21 cellular contexts compared by ENCODE assay signal in genomic region chr3:52857108-52857507, GRCh38. TPM values are rescaled to one million over a fixed set of nuclear protein-coding genes. Genes with fewer than 3 reads are reported as not detected.
DNase-seq lines count a peak whose midpoint lies in the region; ATAC-seq and TF ChIP-seq lines count a peak whose summit lies in the region.
"Had no signal": no experiment of that assay in that cellular context is flagged by ENCODE, and none has a peak within 500 bp of the region (broad histone marks: within the 10 kb centered on the region; RNA-seq: fewer than 3 reads in every experiment).

No MANE protein-coding gene starts in this region.

- 64% methylated on average over 3 of the region's 3 CpGs for WGBS in right cardiac atrium
- no CpG with 5 or more reads among the region's 3 CpGs for WGBS in neuronal stem cell (ENCODE audit: extremely low coverage in 2 of 2, insufficient read length in 2 of 2, insufficient replicate concordance in 1 of 2), 2 donors

- H3K4me3 ChIP-seq in right cardiac atrium (ENCODE audit: low read length) (no peak overlapping the region), neuronal stem cell (ENCODE audit: low read length in 2 of 2) (no peak overlapping the region), stomach smooth muscle (ENCODE audit: low read length in 2 of 2) (peak overlapping the region; percentile 22 to 33), coronary artery (no peak overlapping the region)
- H3K4me3 ChIP-seq: BLaER1 had no signal

- TF ChIP-seq CTCF in coronary artery (IDR thresholded peaks at IDR 0.05) = no peak

- no peaks in the 10 kb centered on the region for H3K79me1 ChIP-seq in neuronal stem cell (ENCODE audit: low read depth, low read length)

- peak; percentile 52 for ATAC-seq in Right ventricle myocardium superior (ENCODE audit: poor library complexity)
- ATAC-seq in right cardiac atrium = no peak
- ATAC-seq in HG02973 (IDR thresholded peaks at IDR 0.05; ENCODE audit: unreplicated experiment) = no peak

- H2BK120ac ChIP-seq in neuronal stem cell (ENCODE audit: low read depth, low read length) = no peak overlapping the region

- H3K14ac ChIP-seq in neuronal stem cell (ENCODE audit: low read length) = no peak overlapping the region

- no peak overlapping the region for H3K18ac ChIP-seq in neuronal stem cell (ENCODE audit: low read length)

- H2AFZ ChIP-seq in neuronal stem cell (ENCODE audit: low read length) = no peak overlapping the region

- peaks cover 0 to 3% of the 10 kb centered on the region in 2 donors for H3K36me3 ChIP-seq in neuronal stem cell (replicated peaks in 1 of 2; ENCODE audit: control insufficient read depth in 2 of 2, insufficient read depth in 2 of 2, low read length in 2 of 2)
- peaks cover 4 to 9% of the 10 kb centered on the region in 2 donors for H3K36me3 ChIP-seq in stomach smooth muscle (ENCODE audit: control insufficient read depth in 2 of 2, insufficient read depth in 2 of 2, low read length in 2 of 2)

- no peak overlapping the region for H4K91ac ChIP-seq in neuronal stem cell (ENCODE audit: low read depth, low read length, poor library complexity)

- H3K9ac ChIP-seq in neuronal stem cell (ENCODE audit: low read depth, low read length, poor library complexity) = no peak overlapping the region
- no peak overlapping the region for H3K9ac ChIP-seq in stomach smooth muscle (ENCODE audit: low read length in 2 of 2)
- H3K9ac ChIP-seq: BLaER1 had no signal

- H2BK12ac ChIP-seq in neuronal stem cell (ENCODE audit: low read length) = no peak overlapping the region

- H3K9me3 ChIP-seq in right cardiac atrium (ENCODE audit: control insufficient read depth, low read length) (no peaks in the 10 kb centered on the region), neuronal stem cell (replicated peaks in 1 of 2; ENCODE audit: control insufficient read depth in 2 of 2, insufficient read depth in 1 of 2, low read depth in 1 of 2, low read length in 2 of 2) (peaks cover 2% of the 10 kb centered on the region in 2 donors), stomach smooth muscle (ENCODE audit: control insufficient read depth in 2 of 2, low read length in 2 of 2) (no peaks in the 10 kb centered on the region)
- H3K9me3 ChIP-seq: BLaER1 had no signal

- no peak for DNase-seq in Right ventricle myocardium superior
- DNase-seq in right cardiac atrium = no peak
- DNase-seq in SK-N-DZ (ENCODE audit: low spot score) = peak; percentile 34
- no peak for DNase-seq in neuronal stem cell (ENCODE audit: low spot score)
- no peak for DNase-seq in coronary artery (ENCODE audit: low spot score)
- no peak for DNase-seq in activated naive CD4-positive, alpha-beta T cell (lab: John Stamatoyannopoulos, UW)
- DNase-seq: AML-193, Calu3, DMS 273 treated with DMSO at 0.1 percent for 48 hours, DMS79 treated with DMSO at 0.1 percent for 48 hours, EL, GDM1, HCEC 1CT, HFFc6 had no signal

- H3K27ac ChIP-seq in right cardiac atrium (ENCODE audit: low read length) = no peak overlapping the region
- H3K27ac ChIP-seq in neuronal stem cell (replicated peaks; ENCODE audit: low read length) = no peak overlapping the region
- peak overlapping the region; percentile 73 for H3K27ac ChIP-seq in stomach smooth muscle (ENCODE audit: low read length)
- H3K27ac ChIP-seq in coronary artery = no peak overlapping the region
- H3K27ac ChIP-seq: 22Rv1, BLaER1, HL-60 had no signal

- H3K27me3 ChIP-seq in right cardiac atrium (ENCODE audit: control insufficient read depth, insufficient read depth) (no peaks in the 10 kb centered on the region), neuronal stem cell (ENCODE audit: control insufficient read depth in 3 of 3, insufficient read depth in 3 of 3, low read depth in 1 of 3, low read length in 3 of 3) (no peaks in the 10 kb centered on the region), stomach smooth muscle (ENCODE audit: control insufficient read depth in 1 of 2, insufficient read depth in 2 of 2, low read length in 2 of 2) (no peaks in the 10 kb centered on the region)
- H3K27me3 ChIP-seq: BLaER1 had no signal

- peak overlapping the region; percentile 3 for H2BK5ac ChIP-seq in neuronal stem cell (ENCODE audit: low read length)

- no peak overlapping the region for H4K8ac ChIP-seq in neuronal stem cell (ENCODE audit: low read depth, low read length)

- H3K23ac ChIP-seq in neuronal stem cell (ENCODE audit: low read depth, low read length, poor library complexity) = no peak overlapping the region

- intact Hi-C loops in Right ventricle myocardium superior (cut with DNase I) (no loop called here), right cardiac atrium (cut with DNase I) (no loop called here)

- no peak overlapping the region for H3K4ac ChIP-seq in neuronal stem cell (ENCODE audit: low read length)

- H3K4me1 ChIP-seq in right cardiac atrium (ENCODE audit: control insufficient read depth, insufficient read depth, low read length) = no peaks in the 10 kb centered on the region
- H3K4me1 ChIP-seq in neuronal stem cell (ENCODE audit: control insufficient read depth in 2 of 2, insufficient read depth in 1 of 2, low read depth in 1 of 2, low read length in 2 of 2) = peaks cover 0 to 4% of the 10 kb centered on the region in 2 donors
- peaks cover 19% of the 10 kb centered on the region for H3K4me1 ChIP-seq in stomach smooth muscle (ENCODE audit: control insufficient read depth, insufficient read depth, low read length)
- H3K4me1 ChIP-seq: BLaER1 had no signal

- H3K4me2 ChIP-seq in neuronal stem cell (ENCODE audit: insufficient read depth, low read length, poor library complexity, severe bottlenecking) = no peak overlapping the region
- H3K4me2 ChIP-seq: BLaER1 had no signal

- H2BK15ac ChIP-seq in neuronal stem cell (ENCODE audit: low read length) = no peak overlapping the region

- H2AK5ac ChIP-seq in neuronal stem cell (ENCODE audit: low read depth, low read length) = no peak overlapping the region

RNA-seq across cellular contexts. Expression of gene MUSTN1, which starts 22.3 kb away (rescaled TPM):
- total RNA-seq in Right ventricle myocardium superior = 17.8 TPM
- total RNA-seq in right cardiac atrium = 10 to 100 TPM; 12.7 to 48.6 (median 41.4) TPM
- polyA plus RNA-seq in right cardiac atrium = 152 TPM
- 0.86 TPM in 1 of 2 replicates, not detected in the other for polyA plus RNA-seq in SK-N-DZ (2014; cell fraction: cytosol; rRNA removed)
- polyA plus RNA-seq in SK-N-DZ (2014; cell fraction: nucleus; rRNA removed) = 2.9 and 4.1 TPM in 2 replicates
- polyA plus RNA-seq in neuronal stem cell (2013, experiment 1 of 2) = 10.7 TPM
- polyA plus RNA-seq in neuronal stem cell (2013, experiment 2 of 2) = 10.5 TPM
- total RNA-seq: A673, H4 had no signal

RNA-seq across cellular contexts. Expression of gene ITIH4, which starts 26.6 kb away (rescaled TPM):
- 1.3 TPM for total RNA-seq in Right ventricle myocardium superior
- 1 to 10 TPM; 3.4 to 5.7 (median 5.0) TPM for total RNA-seq in right cardiac atrium
- 5.0 TPM for polyA plus RNA-seq in right cardiac atrium
- not detected in 2 replicates for polyA plus RNA-seq in SK-N-DZ (2014; cell fraction: cytosol; rRNA removed)
- 0.35 and 6.0 TPM in 2 replicates for polyA plus RNA-seq in SK-N-DZ (2014; cell fraction: nucleus; rRNA removed)
- 1.4 TPM for polyA plus RNA-seq in neuronal stem cell (2013, experiment 1 of 2)
- 1.7 TPM for polyA plus RNA-seq in neuronal stem cell (2013, experiment 2 of 2)

RNA-seq across cellular contexts. Expression of gene STIMATE, which starts 40.2 kb away (rescaled TPM):
- total RNA-seq in Right ventricle myocardium superior (6.1 TPM), right cardiac atrium (1 to 10 TPM; 6.6 to 9.3 (median 8.0) TPM)
- polyA plus RNA-seq in right cardiac atrium = 4.3 TPM
- 11.1 and 19.4 TPM in 2 replicates for polyA plus RNA-seq in SK-N-DZ (2014; cell fraction: cytosol; rRNA removed)
- polyA plus RNA-seq in SK-N-DZ (2014; cell fraction: nucleus; rRNA removed) = 21.7 and 26.9 TPM in 2 replicates
- 11.6 TPM for polyA plus RNA-seq in neuronal stem cell (2013, experiment 1 of 2)
- 11.8 TPM for polyA plus RNA-seq in neuronal stem cell (2013, experiment 2 of 2)

Comparison
In these comparisons a context has a peak if more than half of its experiments do, and no peak if none do; other contexts are left out.
1. H3K4me3 ChIP-seq: peak in stomach smooth muscle (2 of 2); none in right cardiac atrium (single experiment), neuronal stem cell (0 of 2) and coronary artery (single experiment).